1 cellular context compared by ENCODE assay signal in genomic region chr3:196916995-196917394, GRCh38.
TF ChIP-seq lines count a peak whose summit lies in the region.

No MANE protein-coding gene starts in this region.

TF ChIP-seq in K562, 482 proteins besides CTCF, POLR2A, EP300 and RAD21:
- TF ChIP-seq ZNF280A (IDR thresholded peaks at IDR 0.05; ENCODE audit: low read depth, partially characterized antibody) (peak; percentile 36), ZBTB33 (CRISPR knock-in tag; IDR thresholded peaks at IDR 0.05) (no peak), JUND (IDR thresholded peaks at IDR 0.05; ENCODE audit: borderline replicate concordance, low read depth, low read length) (no peak), JUND (tag; IDR thresholded peaks at IDR 0.05; ENCODE audit: borderline replicate concordance, low read depth, low read length) (no peak)
